19 cellular contexts compared by ENCODE assay signal in the genomic region with DNA sequence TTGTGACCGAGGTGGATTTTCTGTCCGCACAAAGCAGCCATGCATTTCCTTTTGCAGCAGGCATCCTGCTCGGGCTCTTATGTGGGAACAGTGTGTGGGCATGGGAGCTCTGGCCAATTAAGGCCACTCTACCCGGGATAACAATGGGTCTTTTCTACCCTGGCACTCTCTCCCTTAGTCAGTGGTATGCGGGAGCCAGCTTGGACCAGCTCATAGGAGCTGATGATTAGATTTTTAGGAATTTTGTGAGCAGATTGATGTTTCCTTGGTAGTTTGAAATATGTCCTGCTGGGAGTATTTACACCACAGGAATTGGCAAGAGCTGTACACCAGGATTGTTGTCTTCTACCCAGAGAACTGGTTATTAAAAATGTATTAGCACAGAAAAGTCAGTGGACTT.
"Had no signal": no experiment of that assay in that cellular context is flagged by ENCODE, and none has a peak within 500 bp of the region (broad histone marks: within the 10 kb centered on the region; RNA-seq: fewer than 3 reads in every experiment).

No MANE protein-coding gene starts in this region.

- H3K36me3 ChIP-seq: gastroesophageal sphincter, heart left ventricle, neural progenitor cell, transverse colon, vagina had no signal

- H3K27ac ChIP-seq: gastroesophageal sphincter, heart left ventricle, neural progenitor cell, transverse colon, vagina had no signal

- H3K9me3 ChIP-seq: transverse colon, vagina had no signal

- DNase-seq: activated CD4-positive, alpha-beta T cell treated with anti-CD3 and anti-CD28 coated beads, Interleukin-2, amount 10 ng/mL, durations not matched to agents 7 days and 5 days; activated CD8-positive, alpha-beta T cell treated with anti-CD3 and anti-CD28 coated beads, Interleukin-2, amount 10 ng/mL, durations not matched to agents 7 days and 5 days; activated naive CD4-positive, alpha-beta T cell treated with anti-CD3 and anti-CD28 coated beads, Interleukin-2, amount 50 U/mL, for 16 hours; activated T-cell treated with anti-CD3 and anti-CD28 coated beads, Interleukin-2, amount 50 U/mL, for 4 hours; aorta; effector CD4-positive, alpha-beta T cell; heart left ventricle; kidney glomerular epithelial cell; left ventricle myocardium superior; mesendoderm; naive thymus-derived CD4-positive, alpha-beta T cell; stimulated activated CD4-positive, alpha-beta T cell treated with anti-CD3 and anti-CD28 coated beads, Interleukin-15, amount 100 ng/mL, for 24 hours; stimulated activated CD4-positive, alpha-beta T cell treated with anti-CD3 and anti-CD28 coated beads, Interleukin-2, amount 100 ng/mL, for 48 hours; transverse colon had no signal

- H3K27me3 ChIP-seq: neural progenitor cell, vagina had no signal

- H3K9ac ChIP-seq: neural progenitor cell had no signal

- H2AFZ ChIP-seq: neural progenitor cell had no signal

- H3K4me2 ChIP-seq: neural progenitor cell had no signal

- ATAC-seq: activated CD4-positive, CD25-positive, alpha-beta regulatory T cell treated with anti-CD3 and anti-CD28 coated beads, Interleukin-2, amount 50 U/mL, for 24 hours; activated CD8-positive, alpha-beta T cell treated with anti-CD3 and anti-CD28 coated beads, Interleukin-2, amount 10 ng/mL, durations not matched to agents 7 days and 5 days; activated T-cell treated with anti-CD3 and anti-CD28 coated beads, Interleukin-2, amount 50 U/mL, for 4 hours; gastroesophageal sphincter; heart left ventricle; left ventricle myocardium superior; naive thymus-derived CD4-positive, alpha-beta T cell had no signal

- H3K4me3 ChIP-seq: gastroesophageal sphincter, heart left ventricle, neural progenitor cell, skin epidermis, transverse colon, vagina had no signal

- H3K4me1 ChIP-seq: gastroesophageal sphincter, heart left ventricle, transverse colon, vagina had no signal
